ENCODE assay signal across 11 cellular contexts in the genomic region with DNA sequence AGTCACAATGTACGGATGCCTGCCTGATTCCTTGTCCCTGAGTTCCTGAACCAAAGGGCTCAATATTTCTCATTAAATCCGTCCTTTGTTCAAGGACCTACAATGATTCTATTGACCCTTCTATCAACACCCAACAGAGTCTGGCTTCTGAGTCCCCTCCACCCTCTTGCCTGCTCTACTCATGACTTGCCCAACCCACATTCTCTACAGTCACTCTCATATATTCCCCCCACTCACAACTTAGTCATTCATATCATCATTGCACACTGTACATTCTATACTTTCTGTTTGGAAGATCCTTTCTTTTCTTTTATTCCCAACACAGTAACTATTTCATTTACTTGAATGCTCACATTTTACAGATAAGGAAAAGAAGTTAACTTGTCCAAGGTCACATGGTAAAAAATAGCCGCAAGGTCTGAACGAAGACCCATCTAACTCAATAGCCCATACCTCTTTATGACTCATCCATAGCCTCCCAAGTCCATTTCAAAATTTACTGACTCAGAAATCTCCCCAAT. TPM values are rescaled to one million over a fixed set of nuclear protein-coding genes. Genes with fewer than 3 reads are reported as not detected.
DNase-seq lines count a peak whose midpoint lies in the region; ATAC-seq and TF ChIP-seq lines count a peak whose summit lies in the region.
"Had no signal": no experiment of that assay in that cellular context is flagged by ENCODE, and none has a peak within 500 bp of the region (broad histone marks: within the 10 kb centered on the region; RNA-seq: fewer than 3 reads in every experiment).

No MANE protein-coding gene starts in this region.

- intact Hi-C loops in PC-9 (cut with micrococcal nuclease; ENCODE audit: unreplicated experiment) (no loop called here), ovary (cut with DNase I) (loop anchor here in 1 of 4 donors (10.0 kb wide), 1 partner anchor 48 kb away; no protein-coding TSS in a partner anchor)

- H3K9me3 ChIP-seq in PC-9 (ENCODE audit: insufficient read depth, low read depth): no peaks in the 10 kb centered on the region
- no peaks in the 10 kb centered on the region for H3K9me3 ChIP-seq in ovary

- H3K36me3 Mint-ChIP-seq in chondrocyte (ENCODE audit: low read depth) (peaks cover 9% of the 10 kb centered on the region), neural crest cell (ENCODE audit: low read depth) (peaks cover 16% of the 10 kb centered on the region)

- H3K27ac Mint-ChIP-seq in chondrocyte (ENCODE audit: unreplicated experiment): peak overlapping the region; percentile 1
- no peak overlapping the region for H3K27ac Mint-ChIP-seq in neural crest cell (ENCODE audit: unreplicated experiment)

- H3K9me3 Mint-ChIP-seq in chondrocyte (ENCODE audit: low read depth) (no peaks in the 10 kb centered on the region), neural crest cell (no peaks in the 10 kb centered on the region)

- DNase-seq in EH (ENCODE audit: low read depth) (peak; percentile 38), PC-9 (no peak), chondrocyte (ENCODE audit: low spot score) (no peak), neural crest cell (ENCODE audit: low read depth, low spot score) (no peak), ovary (no peak)

- H3K36me3 ChIP-seq in PC-9 (ENCODE audit: low read depth): peaks cover 26% of the 10 kb centered on the region
- no peaks in the 10 kb centered on the region for H3K36me3 ChIP-seq in ovary

- POLR2A ChIA-PET in PC-9 (lab: Charles Lee; ENCODE audit: unreplicated experiment): no interaction called here

- H3K4me1 ChIP-seq in PC-9 (replicated peaks; ENCODE audit: insufficient read depth) (peaks cover 37% of the 10 kb centered on the region), ovary (ENCODE audit: insufficient read depth) (peaks cover 11% of the 10 kb centered on the region)

- peaks cover 45% of the 10 kb centered on the region for H3F3A ChIP-seq in PC-9 (ENCODE audit: insufficient read depth, low read depth)

- H3K27ac ChIP-seq in PC-9 (no peak overlapping the region), ovary (no peak overlapping the region)
- H3K27ac ChIP-seq: KMS-11, parathyroid adenoma, SK-N-MC had no signal

- WGBS in ovary, 3 donors: 66 to 76% (median 73%) methylated on average over 4 of the region's 4 CpGs

- TF ChIP-seq CTCF in PC-9 (conservative IDR thresholded peaks at IDR 0.05) (no peak), chondrocyte (IDR thresholded peaks at IDR 0.05) (no peak), neural crest cell (conservative IDR thresholded peaks at IDR 0.05) (no peak), ovary (IDR thresholded peaks at IDR 0.05) (no peak)

- no peak overlapping the region for H2AFZ ChIP-seq in PC-9
- H2AFZ ChIP-seq: parathyroid adenoma had no signal

- H4K20me1 ChIP-seq in PC-9 (ENCODE audit: insufficient read depth): peaks cover 9% of the 10 kb centered on the region

- CTCF ChIA-PET in PC-9 (lab: Charles Lee): no interaction called here

- ATAC-seq in HG03135 (IDR thresholded peaks at IDR 0.05; ENCODE audit: unreplicated experiment): no peak
- no peak for ATAC-seq in HG02642 (IDR thresholded peaks at IDR 0.05; ENCODE audit: poor library complexity, unreplicated experiment)
- no peak for ATAC-seq in GM19328 (IDR thresholded peaks at IDR 0.05; ENCODE audit: unreplicated experiment)

- H3K27me3 ChIP-seq in PC-9 (ENCODE audit: insufficient read depth, low read depth) (no peaks in the 10 kb centered on the region), ovary (no peaks in the 10 kb centered on the region)

- H3K4me3 ChIP-seq in PC-9 (no peak overlapping the region), ovary (no peak overlapping the region)
- H3K4me3 ChIP-seq: SK-N-MC had no signal

- peak overlapping the region; percentile 89 for H3K4me2 ChIP-seq in PC-9
- H3K4me2 ChIP-seq: KMS-11 had no signal

- no peaks in the 10 kb centered on the region for H3K9me2 ChIP-seq in PC-9 (ENCODE audit: insufficient read depth)

- no peaks in the 10 kb centered on the region for H3K27me3 Mint-ChIP-seq in chondrocyte (ENCODE audit: low read depth)
- no peaks in the 10 kb centered on the region for H3K27me3 Mint-ChIP-seq in neural crest cell (ENCODE audit: low read depth)

- no peak overlapping the region for H3K4me3 Mint-ChIP-seq in chondrocyte (ENCODE audit: unreplicated experiment)
- peak overlapping the region; percentile 38 for H3K4me3 Mint-ChIP-seq in neural crest cell

- TF ChIP-seq POLR2A in ovary (IDR thresholded peaks at IDR 0.05): no peak

- peaks cover 73% of the 10 kb centered on the region for H3K79me2 ChIP-seq in PC-9 (ENCODE audit: low read depth)

- BruUV-seq in PC-9 (replicated peaks; lab: Mats Ljungman, UMichigan): no TSS peak

- no peak for TF ChIP-seq EP300 in ovary (IDR thresholded peaks at IDR 0.05)

- H3K4me1 Mint-ChIP-seq in chondrocyte (ENCODE audit: low read depth) (peaks cover 50% of the 10 kb centered on the region), neural crest cell (peaks cover 35% of the 10 kb centered on the region)

RNA-seq across cellular contexts. Expression of a gene that starts 3.6 kb away (rescaled TPM):
- 30.2 and 30.7 TPM in 2 replicates for total RNA-seq in PC-9 (2021)
- 24.5 to 29.0 TPM (median 25.3 TPM) in 3 replicates for total RNA-seq in chondrocyte
- total RNA-seq in neural crest cell: 27.7 and 28.3 TPM in 2 replicates
- 10 to 100 TPM; 16.5 to 40.1 (median 34.1) TPM for total RNA-seq in ovary
- 10 to 100 TPM in 1 of 2 donors, 1 to 10 TPM in 1; 9.4 to 17.3 TPM for polyA plus RNA-seq in ovary
